Comparison of ENCODE assay signal across 20 cellular contexts in the genomic region with DNA sequence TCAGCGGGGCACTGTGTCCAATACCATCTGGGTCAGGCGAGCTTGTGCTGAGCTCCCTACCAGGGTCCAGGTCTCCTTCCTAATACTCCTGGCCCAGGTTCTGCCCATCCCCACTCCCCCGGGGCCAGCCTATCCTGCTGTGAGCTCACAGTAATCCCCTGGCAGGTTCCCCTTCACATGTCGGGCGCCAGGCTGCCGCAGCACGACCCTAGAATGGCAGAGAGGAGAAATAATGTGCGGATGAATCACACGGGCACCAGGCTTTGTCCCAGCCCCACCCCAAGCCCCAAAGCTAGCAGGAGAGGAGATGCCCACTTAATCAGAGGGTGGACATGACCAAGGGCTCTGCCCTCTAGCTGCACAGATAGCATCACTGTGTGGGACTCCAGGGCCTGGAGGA.
"Had no signal": no experiment of that assay in that cellular context is flagged by ENCODE, and none has a peak within 500 bp of the region (broad histone marks: within the 10 kb centered on the region; RNA-seq: fewer than 3 reads in every experiment).

No MANE protein-coding gene starts in this region.

- H3K27me3 ChIP-seq: cardiac muscle cell, dorsolateral prefrontal cortex, foreskin keratinocyte had no signal

- H3K27me3 Mint-ChIP-seq: activated CD4-positive, alpha-beta T cell treated with anti-CD3 and anti-CD28 coated beads, Interleukin-2, amount 10 ng/mL, durations not matched to agents 7 days and 5 days; activated naive CD8-positive, alpha-beta T cell; natural killer cell treated with Interleukin-12 subunit alpha and Interleukin-12 subunit beta and Interleukin-15 and Interleukin-18, amount 100 ng/mL, for 72 hours; stimulated activated naive CD8-positive, alpha-beta T cell treated with anti-CD3 and anti-CD28 coated beads, Interleukin-15, amount 100 ng/mL, for 72 hours; type B pancreatic cell had no signal

- H3K4me3 Mint-ChIP-seq: activated CD4-positive, alpha-beta T cell treated with anti-CD3 and anti-CD28 coated beads, Interleukin-2, amount 10 ng/mL, durations not matched to agents 7 days and 5 days; activated CD8-positive, alpha-beta T cell treated with anti-CD3 and anti-CD28 coated beads, Interleukin-2, amount 10 ng/mL, durations not matched to agents 7 days and 5 days; activated naive CD8-positive, alpha-beta T cell; activated T-cell treated with anti-CD3 and anti-CD28 coated beads, Interleukin-2, amount 50 U/mL, for 4 hours; natural killer cell treated with Interleukin-12 subunit alpha and Interleukin-12 subunit beta and Interleukin-15 and Interleukin-18, amount 100 ng/mL, for 72 hours; stimulated activated naive CD8-positive, alpha-beta T cell treated with anti-CD3 and anti-CD28 coated beads, Interleukin-15, amount 100 ng/mL, for 72 hours; type B pancreatic cell had no signal

- H3K27ac Mint-ChIP-seq: activated CD8-positive, alpha-beta T cell treated with anti-CD3 and anti-CD28 coated beads, Interleukin-2, amount 10 ng/mL, durations not matched to agents 7 days and 5 days; activated naive CD8-positive, alpha-beta T cell; stimulated activated naive CD8-positive, alpha-beta T cell treated with anti-CD3 and anti-CD28 coated beads, Interleukin-15, amount 100 ng/mL, for 72 hours; type B pancreatic cell had no signal

- H3K36me3 ChIP-seq: prostate gland had no signal

- ATAC-seq: activated CD8-positive, alpha-beta T cell treated with anti-CD3 and anti-CD28 coated beads, Interleukin-2, amount 10 ng/mL, durations not matched to agents 7 days and 5 days; activated T-cell treated with anti-CD3 and anti-CD28 coated beads, Interleukin-2, amount 50 U/mL, for 4 hours; foreskin keratinocyte; lower lobe of right lung; natural killer cell treated with Interleukin-12 subunit alpha and Interleukin-12 subunit beta and Interleukin-15 and Interleukin-18, amount 100 ng/mL, for 72 hours; right cardiac atrium; stimulated activated naive CD8-positive, alpha-beta T cell treated with anti-CD3 and anti-CD28 coated beads, Interleukin-15, amount 100 ng/mL, for 72 hours had no signal

- DNase-seq: activated CD4-positive, alpha-beta T cell treated with anti-CD3 and anti-CD28 coated beads, Interleukin-2, amount 10 ng/mL, durations not matched to agents 7 days and 5 days; activated CD4-positive, CD25-positive, alpha-beta regulatory T cell; activated CD8-positive, alpha-beta T cell treated with anti-CD3 and anti-CD28 coated beads, Interleukin-2, amount 10 ng/mL, durations not matched to agents 7 days and 5 days; activated gamma-delta T cell; activated T-cell treated with anti-CD3 and anti-CD28 coated beads, Interleukin-2, amount 50 U/mL, for 4 hours; dorsolateral prefrontal cortex; foreskin keratinocyte; lower lobe of right lung; right cardiac atrium; stimulated activated naive CD8-positive, alpha-beta T cell treated with anti-CD3 and anti-CD28 coated beads, Interleukin-15, amount 100 ng/mL, for 72 hours; T-helper 1 cell; T-helper 9 cell had no signal

- FAIRE-seq: colon, keratinocyte had no signal

- H3K9me3 Mint-ChIP-seq: activated CD4-positive, alpha-beta T cell treated with anti-CD3 and anti-CD28 coated beads, Interleukin-2, amount 10 ng/mL, durations not matched to agents 7 days and 5 days; activated T-cell treated with anti-CD3 and anti-CD28 coated beads, Interleukin-2, amount 50 U/mL, for 4 hours; natural killer cell treated with Interleukin-12 subunit alpha and Interleukin-12 subunit beta and Interleukin-15 and Interleukin-18, amount 100 ng/mL, for 72 hours; stimulated activated naive CD8-positive, alpha-beta T cell treated with anti-CD3 and anti-CD28 coated beads, Interleukin-15, amount 100 ng/mL, for 72 hours; type B pancreatic cell had no signal

- H3K36me3 Mint-ChIP-seq: activated naive CD8-positive, alpha-beta T cell; natural killer cell treated with Interleukin-12 subunit alpha and Interleukin-12 subunit beta and Interleukin-15 and Interleukin-18, amount 100 ng/mL, for 72 hours had no signal

- H3K4me3 ChIP-seq: cardiac muscle cell, dorsolateral prefrontal cortex, lower lobe of right lung, prostate gland, skin epidermis had no signal
